ENCODE assay signal across 16 cellular contexts in genomic region chr14:34710006-34710405, GRCh38. TPM values are rescaled to one million over a fixed set of nuclear protein-coding genes. Genes with fewer than 3 reads are reported as not detected.
A peak's percentile ranks its signal among the peaks of the same experiment; 100 is the strongest.
DNase-seq lines count a peak whose midpoint lies in the region; ATAC-seq and TF ChIP-seq lines count a peak whose summit lies in the region.
"Had no signal": no experiment of that assay in that cellular context is flagged by ENCODE, and none has a peak within 500 bp of the region (broad histone marks: within the 10 kb centered on the region; RNA-seq: fewer than 3 reads in every experiment).

No MANE protein-coding gene starts in this region.

- H3K4me1 Mint-ChIP-seq in activated naive CD8-positive, alpha-beta T cell treated with anti-CD3 and anti-CD28 coated beads for 36 hours = peaks cover 22% of the 10 kb centered on the region

- H3K27ac ChIP-seq in right cardiac atrium (ENCODE audit: low read length) (no peak overlapping the region), osteoblast (ENCODE audit: low read depth, low read length) (peak overlapping the region; percentile 89), vagina (peak overlapping the region; percentile 63)
- H3K27ac ChIP-seq: neutrophil, suprapubic skin, VCaP had no signal

- H3K27me3 ChIP-seq in right cardiac atrium (ENCODE audit: control insufficient read depth, insufficient read depth) (no peaks in the 10 kb centered on the region), osteoblast (ENCODE audit: insufficient read depth, low read length) (no peaks in the 10 kb centered on the region), vagina (no peaks in the 10 kb centered on the region)
- H3K27me3 ChIP-seq: neutrophil, suprapubic skin had no signal

- H3K4me3 Mint-ChIP-seq in activated naive CD8-positive, alpha-beta T cell treated with anti-CD3 and anti-CD28 coated beads for 36 hours = no peak overlapping the region
- H3K4me3 Mint-ChIP-seq: activated naive CD4-positive, alpha-beta T cell treated with anti-CD3 and anti-CD28 coated beads for 36 hours had no signal

- H3K9me3 ChIP-seq in right cardiac atrium (ENCODE audit: control insufficient read depth, low read length) = no peaks in the 10 kb centered on the region
- no peaks in the 10 kb centered on the region for H3K9me3 ChIP-seq in osteoblast (ENCODE audit: low read depth, low read length)
- H3K9me3 ChIP-seq in vagina = no peaks in the 10 kb centered on the region
- H3K9me3 ChIP-seq: neutrophil, suprapubic skin had no signal

- no peak overlapping the region for H3K27ac Mint-ChIP-seq in activated naive CD8-positive, alpha-beta T cell treated with anti-CD3 and anti-CD28 coated beads for 36 hours
- H3K27ac Mint-ChIP-seq: activated naive CD4-positive, alpha-beta T cell treated with anti-CD3 and anti-CD28 coated beads for 36 hours had no signal

- H3K9me3 Mint-ChIP-seq in activated naive CD8-positive, alpha-beta T cell treated with anti-CD3 and anti-CD28 coated beads for 36 hours = no peaks in the 10 kb centered on the region
- H3K9me3 Mint-ChIP-seq: activated naive CD4-positive, alpha-beta T cell treated with anti-CD3 and anti-CD28 coated beads for 36 hours had no signal

- peaks cover 15% of the 10 kb centered on the region for H3K36me3 Mint-ChIP-seq in activated naive CD8-positive, alpha-beta T cell treated with anti-CD3 and anti-CD28 coated beads for 36 hours

- no peak for ATAC-seq in right cardiac atrium
- no peak for ATAC-seq in left ventricle myocardium superior
- ATAC-seq in HG03378 (IDR thresholded peaks at IDR 0.05; ENCODE audit: unreplicated experiment) = no peak
- ATAC-seq: HCT116 had no signal

- peak overlapping the region; percentile 48 for H3K4me3 ChIP-seq in right cardiac atrium (ENCODE audit: low read length)
- H3K4me3 ChIP-seq in osteoblast (ENCODE audit: insufficient read depth, low read length) = no peak overlapping the region
- no peak overlapping the region for H3K4me3 ChIP-seq in vagina
- H3K4me3 ChIP-seq: suprapubic skin had no signal

- TF ChIP-seq CTCF in osteoblast (IDR thresholded peaks at IDR 0.05; ENCODE audit: extremely low read depth, low read depth, low read length) = no peak
- no peak for TF ChIP-seq CTCF in vagina (IDR thresholded peaks at IDR 0.05)

- no peaks in the 10 kb centered on the region for H3K4me1 ChIP-seq in right cardiac atrium (ENCODE audit: control insufficient read depth, insufficient read depth, low read length)
- H3K4me1 ChIP-seq in osteoblast (ENCODE audit: insufficient read depth, low read length) = peaks cover 43% of the 10 kb centered on the region
- peaks cover 17% of the 10 kb centered on the region for H3K4me1 ChIP-seq in vagina

- WGBS in right cardiac atrium = 28% methylated on average over 1 of the region's 1 CpG

- peaks cover 14% of the 10 kb centered on the region for H3K79me2 ChIP-seq in osteoblast (ENCODE audit: insufficient read depth, low read length)

- H3K4me2 ChIP-seq in osteoblast (ENCODE audit: insufficient read depth, low read length) = peak overlapping the region; percentile 93

- no peak overlapping the region for H2AFZ ChIP-seq in osteoblast (ENCODE audit: low read length)

- no peaks in the 10 kb centered on the region for H3K27me3 Mint-ChIP-seq in activated naive CD8-positive, alpha-beta T cell treated with anti-CD3 and anti-CD28 coated beads for 36 hours

- H4K20me1 ChIP-seq in osteoblast (ENCODE audit: insufficient read depth, low read length) = no peaks in the 10 kb centered on the region

- no peak for DNase-seq in right cardiac atrium
- no peak for DNase-seq in left ventricle myocardium superior
- DNase-seq in cerebellar cortex (ENCODE audit: low spot score) = peak; percentile 33
- no peak for DNase-seq in osteoblast (ENCODE audit: insufficient read length, low spot score, missing footprints)
- DNase-seq in vagina (ENCODE audit: extremely low spot score in 2 of 2) = no peak
- no peak for DNase-seq in SHP77 treated with DMSO at 0.1 percent for 48 hours (lab: John Stamatoyannopoulos, UW)
- no peak for DNase-seq in activated naive CD8-positive, alpha-beta T cell treated with anti-CD3 and anti-CD28 coated beads for 36 hours
- DNase-seq: activated naive CD4-positive, alpha-beta T cell treated with anti-CD3 and anti-CD28 coated beads for 36 hours; central memory CD4-positive, alpha-beta T cell; NCI-H2107; SW 1271 had no signal

- TF ChIP-seq POLR2A in vagina (IDR thresholded peaks at IDR 0.05) = no peak

- intact Hi-C loops in right cardiac atrium (cut with DNase I) = no loop called here
- intact Hi-C loops in left ventricle myocardium superior (cut with micrococcal nuclease) = no loop called here
- intact Hi-C loops in vagina (cut with DNase I) = no loop called here

- H3K36me3 ChIP-seq in osteoblast (ENCODE audit: insufficient read depth, low read length) (peaks cover 24% of the 10 kb centered on the region), vagina (peaks cover 0 to 5% of the 10 kb centered on the region in 2 donors)
- H3K36me3 ChIP-seq: neutrophil, suprapubic skin had no signal

RNA-seq across cellular contexts. Expression of gene CFL2, which starts 4.4 kb away (rescaled TPM):
- total RNA-seq in right cardiac atrium (100 to 1,000 TPM; 313 to 329 (median 320) TPM), left ventricle myocardium superior (414 TPM), osteoblast (114 TPM in 2 replicates), vagina (67.8 TPM)
- 326 TPM for polyA plus RNA-seq in right cardiac atrium
- 1 to 10 TPM; 7.8 to 9.9 TPM for total RNA-seq in activated naive CD8-positive, alpha-beta T cell treated with anti-CD3 and anti-CD28 coated beads for 36 hours
